8 cellular contexts compared by ENCODE assay signal in genomic region chr5:53479045-53479655, GRCh38. TPM values are rescaled to one million over a fixed set of nuclear protein-coding genes. Genes with fewer than 3 reads are reported as not detected.
A peak's percentile ranks its signal among the peaks of the same experiment; 100 is the strongest.
DNase-seq lines count a peak whose midpoint lies in the region; ATAC-seq and TF ChIP-seq lines count a peak whose summit lies in the region.

No MANE protein-coding gene starts in this region.

- peaks cover 0 to 3% (median 0%) of the 10 kb centered on the region in 5 experiments for H3K9me3 Mint-ChIP-seq in brain
- H3K9me3 Mint-ChIP-seq in mesothelial cell of epicardium, result no peaks in the 10 kb centered on the region

- no peak for DNase-seq in AG04450 (ENCODE audit: low read depth, low spot score)
- no peak for DNase-seq in HL-60 (ENCODE audit: low read depth in 1 of 2, low spot score in 1 of 2)
- DNase-seq in mesothelial cell of epicardium (ENCODE audit: low spot score in 2 of 2, unreplicated experiment in 2 of 2), result no peak
- DNase-seq in DMS 273 (lab: John Stamatoyannopoulos, UW; ENCODE audit: unreplicated experiment), result no peak
- no peak for DNase-seq in NCI-H2107 treated with DMSO at 0.1 percent for 48 hours (lab: John Stamatoyannopoulos, UW; ENCODE audit: unreplicated experiment)
- DNase-seq in mesenteric fat pad (ENCODE audit: low spot score), result no peak

- H3K4me1 Mint-ChIP-seq in brain (peaks cover 35% of the 10 kb centered on the region), mesothelial cell of epicardium (peaks cover 37% of the 10 kb centered on the region)

- no peaks in the 10 kb centered on the region; the same call in 1 of the 2 replicates for H3K9me3 ChIP-seq in AG04450 (ENCODE audit: control insufficient read depth, insufficient read depth, low read length)

- H3K27ac ChIP-seq in AG04450 (ENCODE audit: low read depth, low read length) (peak overlapping the region; percentile 83), HL-60 (replicated peaks) (no peak overlapping the region)

- no peaks in the 10 kb centered on the region for H3K27me3 ChIP-seq in AG04450 (ENCODE audit: control insufficient read depth, insufficient read depth, low read length)
- H3K27me3 ChIP-seq in HL-60 (ENCODE audit: insufficient read depth, poor library complexity, severe bottlenecking), result peaks cover 32% of the 10 kb centered on the region

- H3K4me3 Mint-ChIP-seq in brain (peak overlapping the region; percentile 83 to 95 (median 90)), mesothelial cell of epicardium (peak overlapping the region; percentile 87)

- POLR2A ChIA-PET in AG04450 (lab: Yijun Ruan, JAX), result no interaction called here

- CTCF ChIA-PET in AG04450 (lab: Charles Lee), result no interaction called here

- peak overlapping the region; percentile 97 for H3K4me3 ChIP-seq in AG04450 (ENCODE audit: low read depth, low read length)
- peak overlapping the region; percentile 40 for H3K4me3 ChIP-seq in HL-60 (replicated peaks; ENCODE audit: insufficient read depth, low read length)

- H3K27me3 Mint-ChIP-seq in brain, result peaks cover 67% of the 10 kb centered on the region
- H3K27me3 Mint-ChIP-seq in mesothelial cell of epicardium (ENCODE audit: low read depth), result peaks cover 62% of the 10 kb centered on the region

- no peak for ATAC-seq in GM21526 (IDR thresholded peaks at IDR 0.05; ENCODE audit: low FRiP score, unreplicated experiment)

- no peak for TF ChIP-seq CTCF in AG04450 (IDR thresholded peaks at IDR 0.05; ENCODE audit: low read depth, low read length)
- no peak for TF ChIP-seq CTCF in HL-60 (IDR thresholded peaks at IDR 0.05; ENCODE audit: insufficient read depth, low read length)
- no peak for TF ChIP-seq CTCF in brain (conservative IDR thresholded peaks at IDR 0.05)
- no peak for TF ChIP-seq CTCF in mesothelial cell of epicardium (IDR thresholded peaks at IDR 0.05; ENCODE audit: unreplicated experiment)

- H3K36me3 Mint-ChIP-seq in brain (peaks cover 6% of the 10 kb centered on the region), mesothelial cell of epicardium (peaks cover 3% of the 10 kb centered on the region)

- H3K27ac Mint-ChIP-seq in brain, result peak overlapping the region; percentile 43 to 92 (median 68)
- peak overlapping the region; percentile 87 for H3K27ac Mint-ChIP-seq in mesothelial cell of epicardium

RNA-seq across cellular contexts. Expression of gene FST, which starts 1.3 kb away (rescaled TPM):
- polyA plus RNA-seq in AG04450 (2011; rRNA removed) (106 and 121 TPM in 2 replicates), brain (ENCODE audit: insufficient read depth, low read depth, low replicate concordance) (not detected)
- polyA minus RNA-seq in AG04450 (2011; rRNA and poly(A)+ RNA removed), result 59.3 and 63.3 TPM in 2 replicates
- total RNA-seq in mesothelial cell of epicardium (12.3 to 14.3 TPM (median 12.7 TPM) in 3 replicates), mesenteric fat pad (2.9 TPM)
